In the genomic region with DNA sequence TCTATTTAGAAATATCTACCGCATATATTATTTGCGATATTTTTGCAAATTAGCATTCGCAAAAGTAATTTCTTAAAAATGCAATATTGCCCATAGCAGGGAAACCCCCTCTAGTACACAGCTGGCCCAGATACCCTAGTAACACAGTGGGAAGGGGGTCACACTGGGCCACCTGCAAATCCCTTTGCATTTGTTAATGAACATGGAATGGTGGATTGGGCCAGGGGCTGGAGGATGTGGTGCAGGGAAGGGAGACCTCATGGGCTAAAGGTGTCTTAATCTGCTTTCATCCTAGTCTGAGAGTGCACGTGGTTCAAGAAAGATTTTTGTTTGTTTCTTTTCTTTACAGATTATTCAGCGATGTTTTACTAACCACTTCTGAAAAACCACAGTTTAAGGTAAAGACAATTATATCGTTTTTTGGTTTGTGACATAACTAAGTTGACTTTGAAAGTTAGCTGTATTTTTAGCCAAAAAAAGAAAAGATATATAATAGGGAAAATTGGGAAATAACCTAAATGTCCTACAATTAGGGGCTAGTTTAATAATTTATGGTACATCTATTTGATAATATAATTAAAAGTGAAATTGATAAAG, we compare ENCODE assay signal across 18 cellular contexts. TPM values are rescaled to one million over a fixed set of nuclear protein-coding genes. Genes with fewer than 3 reads are reported as not detected.
DNase-seq lines count a peak whose midpoint lies in the region; FAIRE-seq and TF ChIP-seq lines count a peak whose summit lies in the region.
"Had no signal": no experiment of that assay in that cellular context is flagged by ENCODE, and none has a peak within 500 bp of the region (broad histone marks: within the 10 kb centered on the region; RNA-seq: fewer than 3 reads in every experiment).

No MANE protein-coding gene starts in this region.

- TF ChIP-seq CTCF in WERI-Rb-1 (IDR thresholded peaks at IDR 0.05; ENCODE audit: low read depth, low read length): no peak

- no peaks in the 10 kb centered on the region for H3K9me3 ChIP-seq in WERI-Rb-1 (ENCODE audit: severe bottlenecking)

- peak; percentile 36 for DNase-seq in NCI-H82 (lab: John Stamatoyannopoulos, UW)
- no peak for DNase-seq in NCI-H82 treated with DMSO at 0.1 percent for 48 hours (lab: John Stamatoyannopoulos, UW; ENCODE audit: unreplicated experiment)
- peak; percentile 63 for DNase-seq in WERI-Rb-1
- DNase-seq in frontal cortex (ENCODE audit: low spot score in 2 of 2): no peak
- no peak for DNase-seq in substantia nigra (lab: John Stamatoyannopoulos, UW)
- no peak for DNase-seq in T-helper 9 cell
- DNase-seq in NCI-H187 (lab: John Stamatoyannopoulos, UW): no peak
- no peak for DNase-seq in occipital lobe (lab: John Stamatoyannopoulos, UW)
- DNase-seq: C1 segment of cervical spinal cord, COR-L47, Kasumi-1, NCI-H1417 treated with DMSO at 0.1 percent for 48 hours, NCI-H2081, NCI-H524 treated with DMSO at 0.1 percent for 48 hours, OCI-M1 had no signal

- FAIRE-seq in frontal cortex (lab: Jason Lieb, UNC): peak; percentile 21
- FAIRE-seq: GM12891, HepG2 had no signal

- no peaks in the 10 kb centered on the region; the same call in 1 of the 2 replicates for H3K36me3 ChIP-seq in WERI-Rb-1

- H3K27ac ChIP-seq in WERI-Rb-1 (no peak overlapping the region), substantia nigra (ENCODE audit: low read depth, low read length, poor library complexity, severe bottlenecking) (peak overlapping the region; percentile 35)
- H3K27ac ChIP-seq: 22Rv1 had no signal

- no peaks in the 10 kb centered on the region for H3K27me3 ChIP-seq in WERI-Rb-1 (ENCODE audit: insufficient read depth, low read depth, severe bottlenecking)

- H3K4me3 ChIP-seq in WERI-Rb-1 (ENCODE audit: low read depth, low read length): no peak overlapping the region

RNA-seq across cellular contexts. Expression of gene PDHB, which starts 30.0 kb away (rescaled TPM):
- total RNA-seq in frontal cortex (56.3 TPM), occipital lobe (52.1 TPM)

Comparison
In these comparisons a context has a peak if more than half of its experiments do, and no peak if none do; other contexts are left out.
1. DNase-seq: peak in NCI-H82 (single experiment) and WERI-Rb-1 (single experiment); none in NCI-H82 treated with DMSO at 0.1 percent for 48 hours (single experiment), frontal cortex (0 of 2), substantia nigra (0 of 49), T-helper 9 cell (single experiment), NCI-H187 (0 of 2) and occipital lobe (single experiment).